In the genomic region with DNA sequence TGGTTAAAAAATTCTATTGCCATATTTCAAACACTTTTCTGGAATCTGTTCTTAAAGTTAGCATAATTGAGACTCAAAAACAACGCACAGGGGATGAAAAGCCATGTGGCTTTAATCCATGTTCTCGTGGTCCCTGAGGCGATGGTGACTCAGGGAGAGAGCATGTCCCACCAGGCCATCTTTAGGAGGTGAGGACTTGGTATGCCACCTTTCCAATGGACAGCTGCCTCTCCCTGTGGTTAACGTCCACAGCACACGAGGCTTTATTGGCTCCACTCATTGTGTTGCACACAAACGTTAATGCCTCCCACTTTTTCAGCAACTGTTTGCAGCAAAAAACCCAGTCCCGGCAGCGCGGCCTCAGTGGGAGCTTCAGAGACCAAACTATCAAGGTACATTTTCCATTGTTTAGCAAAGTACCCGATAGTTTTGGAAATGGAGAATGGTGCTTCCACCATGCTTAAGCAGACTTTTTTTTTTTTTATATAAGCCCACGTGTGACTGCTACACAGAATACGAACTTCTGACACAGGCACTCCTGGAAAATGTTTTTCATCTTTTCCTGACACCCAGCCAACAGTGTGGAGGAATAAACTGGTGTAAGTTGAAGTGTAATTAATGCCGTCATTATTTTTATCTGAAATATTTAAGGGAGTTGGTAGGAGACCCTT, we compare ENCODE assay signal across 20 cellular contexts. TPM values are rescaled to one million over a fixed set of nuclear protein-coding genes. Genes with fewer than 3 reads are reported as not detected.
DNase-seq lines count a peak whose midpoint lies in the region; ATAC-seq and TF ChIP-seq lines count a peak whose summit lies in the region.
"Had no signal": no experiment of that assay in that cellular context is flagged by ENCODE, and none has a peak within 500 bp of the region (broad histone marks: within the 10 kb centered on the region; RNA-seq: fewer than 3 reads in every experiment).

No MANE protein-coding gene starts in this region.

- no peaks in the 10 kb centered on the region for H4K20me1 ChIP-seq in fibroblast of lung (ENCODE audit: control insufficient read depth, extremely low read depth, insufficient read depth, low read length)

- H3K4ac ChIP-seq in neuronal stem cell (ENCODE audit: low read length): no peak overlapping the region

- DNase-seq in RPMI7951 (ENCODE audit: low read depth): peak; percentile 90
- DNase-seq in fibroblast of lung (ENCODE audit: low read depth in 2 of 2): peak in 1 of 2 donors; percentile 33
- no peak for DNase-seq in thoracic aorta (ENCODE audit: low spot score)
- DNase-seq in neuronal stem cell (ENCODE audit: low spot score): no peak
- no peak for DNase-seq in type B pancreatic cell (ENCODE audit: extremely low spot score, unreplicated experiment)
- DNase-seq: activated CD4-positive, alpha-beta memory T cell treated with anti-CD3 and anti-CD28 coated beads for 36 hours; activated T-cell treated with anti-CD3 and anti-CD28 coated beads, Interleukin-2, amount 50 U/mL, for 24 hours; brain microvascular endothelial cell; effector CD4-positive, alpha-beta T cell; left colon; MG63; naive B cell; NCI-H187; stimulated activated naive CD4-positive, alpha-beta T cell; SW 1271 had no signal

- peaks cover 6% of the 10 kb centered on the region for H3K9me3 Mint-ChIP-seq in type B pancreatic cell
- H3K9me3 Mint-ChIP-seq: activated T-cell treated with anti-CD3 and anti-CD28 coated beads, Interleukin-2, amount 50 U/mL, for 24 hours had no signal

- no peak overlapping the region for H2BK15ac ChIP-seq in neuronal stem cell (ENCODE audit: low read length)

- no peaks in the 10 kb centered on the region for H3K36me3 Mint-ChIP-seq in type B pancreatic cell
- H3K36me3 Mint-ChIP-seq: activated CD4-positive, alpha-beta memory T cell treated with anti-CD3 and anti-CD28 coated beads for 36 hours; naive B cell had no signal

- no peaks in the 10 kb centered on the region for H3K79me1 ChIP-seq in neuronal stem cell (ENCODE audit: low read depth, low read length)

- peak overlapping the region; percentile 30 for H3K4me2 ChIP-seq in fibroblast of lung (ENCODE audit: extremely low read depth, insufficient read depth, low read length)
- H3K4me2 ChIP-seq in neuronal stem cell (ENCODE audit: insufficient read depth, low read length, poor library complexity, severe bottlenecking): no peak overlapping the region

- H3K27ac ChIP-seq in fibroblast of lung (ENCODE audit: insufficient read depth, low read length) (no peak overlapping the region), muscle layer of colon (ENCODE audit: low read depth, low read length) (peak overlapping the region; percentile 64), thoracic aorta (peak overlapping the region; percentile 92 to 94), neuronal stem cell (replicated peaks; ENCODE audit: low read length) (no peak overlapping the region)
- H3K27ac ChIP-seq: brain microvascular endothelial cell, RWPE1 had no signal

- H2BK5ac ChIP-seq in neuronal stem cell (ENCODE audit: low read length): no peak overlapping the region

- no peaks in the 10 kb centered on the region for H3K27me3 Mint-ChIP-seq in type B pancreatic cell

- no peak overlapping the region for H4K91ac ChIP-seq in neuronal stem cell (ENCODE audit: low read depth, low read length, poor library complexity)

- no peak overlapping the region for H3K27ac Mint-ChIP-seq in type B pancreatic cell
- H3K27ac Mint-ChIP-seq: activated CD4-positive, alpha-beta memory T cell treated with anti-CD3 and anti-CD28 coated beads for 36 hours; activated naive CD4-positive, alpha-beta T cell treated with anti-CD3 and anti-CD28 coated beads, Interleukin-2, amount 50 U/mL, for 72 hours; activated T-cell treated with anti-CD3 and anti-CD28 coated beads, Interleukin-2, amount 50 U/mL, for 24 hours; naive B cell had no signal

- WGBS in neuronal stem cell (ENCODE audit: extremely low coverage in 2 of 2, insufficient read length in 2 of 2, insufficient replicate concordance in 1 of 2), 2 donors: no CpG with 5 or more reads among the region's 13 CpGs

- H3K27me3 ChIP-seq in fibroblast of lung (ENCODE audit: control insufficient read depth, insufficient read depth, low read length) (no peaks in the 10 kb centered on the region), muscle layer of colon (ENCODE audit: control insufficient read depth in 1 of 2, insufficient read depth in 2 of 2, low read length in 2 of 2) (no peaks in the 10 kb centered on the region), thoracic aorta (replicated peaks; ENCODE audit: insufficient read depth) (no peaks in the 10 kb centered on the region), neuronal stem cell (ENCODE audit: control insufficient read depth in 3 of 3, insufficient read depth in 3 of 3, low read depth in 1 of 3, low read length in 3 of 3) (no peaks in the 10 kb centered on the region)
- H3K27me3 ChIP-seq: brain microvascular endothelial cell, MG63 had no signal

- no peak overlapping the region for H4K8ac ChIP-seq in neuronal stem cell (ENCODE audit: low read depth, low read length)

- no peak overlapping the region for H3K18ac ChIP-seq in neuronal stem cell (ENCODE audit: low read length)

- no peak overlapping the region for H2AK5ac ChIP-seq in neuronal stem cell (ENCODE audit: low read depth, low read length)

- H3K4me3 Mint-ChIP-seq in type B pancreatic cell: no peak overlapping the region
- H3K4me3 Mint-ChIP-seq: activated CD4-positive, alpha-beta memory T cell treated with anti-CD3 and anti-CD28 coated beads for 36 hours; activated T-cell treated with anti-CD3 and anti-CD28 coated beads, Interleukin-2, amount 50 U/mL, for 24 hours; naive B cell had no signal

- ATAC-seq in thoracic aorta (ENCODE audit: insufficient number of reproducible peaks, low FRiP score, low read depth): peak; percentile 24
- ATAC-seq in GM18867 (IDR thresholded peaks at IDR 0.05; ENCODE audit: unreplicated experiment): no peak
- no peak for ATAC-seq in GM18858 (IDR thresholded peaks at IDR 0.05; ENCODE audit: unreplicated experiment)
- ATAC-seq: activated naive CD4-positive, alpha-beta T cell treated with anti-CD3 and anti-CD28 coated beads, Interleukin-2, amount 50 U/mL, for 72 hours; left colon had no signal

- H3K14ac ChIP-seq in neuronal stem cell (ENCODE audit: low read length): no peak overlapping the region

- H2BK120ac ChIP-seq in neuronal stem cell (ENCODE audit: low read depth, low read length): no peak overlapping the region

- H3K4me3 ChIP-seq in fibroblast of lung (replicated peaks in 1 of 4; ENCODE audit: control extremely low read depth in 1 of 4, insufficient read depth in 1 of 4, low read depth in 3 of 4, low read length in 4 of 4) (peak overlapping the region in 2 of 4 experiments; percentile 18 to 31), muscle layer of colon (ENCODE audit: low read depth in 1 of 2, low read length in 2 of 2) (peak overlapping the region in 1 of 2 donors; percentile 49), thoracic aorta (peak overlapping the region; percentile 62), neuronal stem cell (ENCODE audit: low read length in 2 of 2) (no peak overlapping the region)
- H3K4me3 ChIP-seq: MG63 had no signal

- H3K4me1 Mint-ChIP-seq in type B pancreatic cell (ENCODE audit: unreplicated experiment): peaks cover 9% of the 10 kb centered on the region

- TF ChIP-seq CTCF in fibroblast of lung (conservative IDR thresholded peaks at IDR 0.05 in 1 of 2, IDR thresholded peaks at IDR 0.05 in 1 of 2; ENCODE audit: low read depth in 1 of 2, low read length in 2 of 2) (no peak), thoracic aorta (IDR thresholded peaks at IDR 0.05) (no peak), type B pancreatic cell (conservative IDR thresholded peaks at IDR 0.05) (no peak)

- H2AFZ ChIP-seq in fibroblast of lung (ENCODE audit: low read length) (no peak overlapping the region), neuronal stem cell (ENCODE audit: low read length) (no peak overlapping the region)

- no peaks in the 10 kb centered on the region for H3K36me3 ChIP-seq in fibroblast of lung (ENCODE audit: control insufficient read depth, insufficient read depth, low read length)
- no peaks in the 10 kb centered on the region for H3K36me3 ChIP-seq in muscle layer of colon (ENCODE audit: insufficient read depth, low read length)
- no peaks in the 10 kb centered on the region for H3K36me3 ChIP-seq in thoracic aorta
- peaks cover 0 to 2% of the 10 kb centered on the region in 2 donors for H3K36me3 ChIP-seq in neuronal stem cell (replicated peaks in 1 of 2; ENCODE audit: control insufficient read depth in 2 of 2, insufficient read depth in 2 of 2, low read length in 2 of 2)
- H3K36me3 ChIP-seq: brain microvascular endothelial cell, MG63 had no signal

- H3K9me3 ChIP-seq in fibroblast of lung (ENCODE audit: control insufficient read depth, insufficient read depth, low read depth, low read length): no peaks in the 10 kb centered on the region
- no peaks in the 10 kb centered on the region for H3K9me3 ChIP-seq in muscle layer of colon (ENCODE audit: low read length)
- no peaks in the 10 kb centered on the region for H3K9me3 ChIP-seq in thoracic aorta
- peaks cover 3 to 8% of the 10 kb centered on the region in 2 donors for H3K9me3 ChIP-seq in neuronal stem cell (replicated peaks in 1 of 2; ENCODE audit: control insufficient read depth in 2 of 2, insufficient read depth in 1 of 2, low read depth in 1 of 2, low read length in 2 of 2)
- H3K9me3 ChIP-seq: MG63 had no signal

- H3K9ac ChIP-seq in fibroblast of lung (ENCODE audit: insufficient read depth, low read length): no peak overlapping the region
- peak overlapping the region; percentile 25 for H3K9ac ChIP-seq in muscle layer of colon (ENCODE audit: low read length)
- H3K9ac ChIP-seq in neuronal stem cell (ENCODE audit: low read depth, low read length, poor library complexity): no peak overlapping the region

- no peaks in the 10 kb centered on the region for H3K4me1 ChIP-seq in fibroblast of lung (ENCODE audit: control insufficient read depth, extremely low read depth, insufficient read depth, low read length)
- peaks cover 35% of the 10 kb centered on the region for H3K4me1 ChIP-seq in muscle layer of colon (ENCODE audit: insufficient read depth, low read length)
- peaks cover 10 to 60% of the 10 kb centered on the region in 2 donors for H3K4me1 ChIP-seq in thoracic aorta (ENCODE audit: control insufficient read depth in 1 of 2, low read depth in 2 of 2)
- H3K4me1 ChIP-seq in neuronal stem cell (ENCODE audit: control insufficient read depth in 2 of 2, insufficient read depth in 1 of 2, low read depth in 1 of 2, low read length in 2 of 2): peaks cover 0 to 5% of the 10 kb centered on the region in 2 donors

- no peak overlapping the region for H3K23ac ChIP-seq in neuronal stem cell (ENCODE audit: low read depth, low read length, poor library complexity)

- H2BK12ac ChIP-seq in neuronal stem cell (ENCODE audit: low read length): no peak overlapping the region

- H3K79me2 ChIP-seq in fibroblast of lung (ENCODE audit: control insufficient read depth, insufficient read depth, low read length): no peaks in the 10 kb centered on the region

RNA-seq across cellular contexts. Expression of a gene that starts 51.2 kb away (rescaled TPM):
- 11.6 and 14.3 TPM in 2 replicates for total RNA-seq in RPMI7951 (2014; rRNA removed; shearing (Covaris generic))
- total RNA-seq in fibroblast of lung (9.2 and 13.5 TPM in 2 replicates), thoracic aorta (10 to 100 TPM; 27.2 to 45.2 TPM), type B pancreatic cell (ENCODE audit: low replicate concordance) (48.6 and 67.1 TPM in 2 replicates)
- polyA plus RNA-seq in fibroblast of lung: 20.0 and 28.3 TPM in 2 replicates
- polyA plus RNA-seq in fibroblast of lung (2012): 18.0 and 22.8 TPM in 2 replicates
- 31.4 and 33.5 TPM in 2 replicates for polyA minus RNA-seq in fibroblast of lung (ENCODE audit: low replicate concordance)
- 41.2 TPM for polyA plus RNA-seq in neuronal stem cell (2013, experiment 1 of 2)
- 42.0 TPM for polyA plus RNA-seq in neuronal stem cell (2013, experiment 2 of 2)
- total RNA-seq: activated naive CD4-positive, alpha-beta T cell treated with anti-CD3 and anti-CD28 coated beads, Interleukin-2, amount 50 U/mL, for 72 hours had no signal

Comparison
In these comparisons a context has a peak if more than half of its experiments do, and no peak if none do; other contexts are left out.
1. H3K27ac ChIP-seq: peak in muscle layer of colon (single experiment) and thoracic aorta (2 of 2); none in fibroblast of lung (single experiment) and neuronal stem cell (single experiment).